ENCODE assay signal across 28 cellular contexts in the genomic region with DNA sequence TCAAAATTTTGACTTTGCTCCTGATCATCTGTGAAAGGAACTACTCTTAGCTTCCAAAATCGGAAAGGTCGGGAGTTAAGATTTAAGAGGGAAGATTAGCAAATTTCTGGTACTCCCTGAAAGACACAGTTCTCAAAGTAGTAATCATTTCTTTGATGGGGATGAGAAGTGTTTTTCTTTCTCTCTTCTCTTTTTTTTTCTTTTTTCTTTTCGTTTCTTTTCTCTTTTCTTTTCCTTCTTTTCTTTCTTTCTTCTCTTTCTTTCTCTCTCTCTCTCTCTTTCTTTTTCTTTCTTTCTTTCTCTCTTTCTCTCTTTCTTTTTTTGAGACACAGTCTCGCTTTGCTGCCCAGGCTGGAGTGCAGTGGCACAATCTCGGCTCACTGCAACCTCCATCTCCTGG.
"Had no signal": no experiment of that assay in that cellular context is flagged by ENCODE, and none has a peak within 500 bp of the region (broad histone marks: within the 10 kb centered on the region; RNA-seq: fewer than 3 reads in every experiment).

No MANE protein-coding gene starts in this region.

- H3K9me3 ChIP-seq: adrenal gland, body of pancreas, Peyer's patch, SJSA1, SK-N-SH had no signal

- H3K27ac ChIP-seq: adrenal gland, body of pancreas, Peyer's patch, SJSA1 had no signal

- H3K9me3 Mint-ChIP-seq: activated CD4-positive, alpha-beta T cell treated with anti-CD3 and anti-CD28 coated beads, Interleukin-2, amount 10 ng/mL, durations not matched to agents 24 days and 14 days; activated T-cell treated with anti-CD3 and anti-CD28 coated beads, Interleukin-2, amount 50 U/mL, for 4 hours; activated T-helper 1 cell treated with anti-CD3 and anti-CD28 coated beads, Interleukin-12 subunit alpha, Interleukin-12 subunit beta, Interleukin-2, Interleukin-4 antibody, amounts not matched to agents 30 ng/mL and 10 ng/mL and 1 ng/mL, durations not matched to agents 14 hours and 24 hours and 36 hours; T-helper 1 cell treated with Interleukin-12 subunit alpha and Interleukin-12 subunit beta and Interleukin-4 antibody, amounts not matched to agents 30 μg/mL and 1 μg/mL, for 36 hours; T-helper 2 cell treated with Interferon-gamma antibody and Interleukin-4, amounts not matched to agents 5 μg/mL and 100 μg/mL, for 36 hours had no signal

- DNase-seq: activated CD4-positive, alpha-beta T cell treated with anti-CD3 and anti-CD28 coated beads, Interleukin-2, amount 10 ng/mL, durations not matched to agents 24 days and 14 days; activated CD4-positive, alpha-beta T cell treated with anti-CD3 and anti-CD28 coated beads, Interleukin-2, amount 50 U/mL, for 4 hours; activated CD8-positive, alpha-beta memory T cell treated with anti-CD3 and anti-CD28 coated beads, Interleukin-2, amount 50 U/mL, for 4 hours; activated effector memory CD4-positive, alpha-beta T cell treated with Interleukin-2 at 50 U/mL for 16 hours; activated naive CD4-positive, alpha-beta T cell treated with anti-CD3 and anti-CD28 coated beads, Interleukin-2, amount 50 U/mL, for 16 hours; activated T-cell treated with anti-CD3 and anti-CD28 coated beads for 4 hours; activated T-cell treated with anti-CD3 and anti-CD28 coated beads, Interleukin-2, amount 50 U/mL, for 4 hours; adrenal gland; body of pancreas; caudate nucleus; NCI-H1105; NCI-H1417 treated with DMSO at 0.1 percent for 48 hours; NCI-H1694; NCI-H1930; NCI-H2081 treated with DMSO at 0.1 percent for 48 hours; NCI-H345; NCI-H526; NCI-H748 treated with DMSO at 0.1 percent for 48 hours; NK-92 treated with Interleukin-12 subunit alpha and Interleukin-12 subunit beta, amount 100 ng/mL, for 24 hours; PC-3; Peyer's patch; RPMI8226; SHP77 treated with DMSO at 0.1 percent for 48 hours; SK-N-SH had no signal

- H3K4me3 Mint-ChIP-seq: activated CD4-positive, alpha-beta T cell treated with anti-CD3 and anti-CD28 coated beads, Interleukin-2, amount 10 ng/mL, durations not matched to agents 24 days and 14 days; activated T-cell treated with anti-CD3 and anti-CD28 coated beads, Interleukin-2, amount 50 U/mL, for 4 hours; activated T-helper 1 cell treated with anti-CD3 and anti-CD28 coated beads, Interleukin-12 subunit alpha, Interleukin-12 subunit beta, Interleukin-2, Interleukin-4 antibody, amounts not matched to agents 30 ng/mL and 10 ng/mL and 1 ng/mL, durations not matched to agents 14 hours and 24 hours and 36 hours; T-helper 1 cell treated with Interleukin-12 subunit alpha and Interleukin-12 subunit beta and Interleukin-4 antibody, amounts not matched to agents 30 μg/mL and 1 μg/mL, for 36 hours; T-helper 2 cell treated with Interferon-gamma antibody and Interleukin-4, amounts not matched to agents 5 μg/mL and 100 μg/mL, for 36 hours had no signal

- H3K4me3 ChIP-seq: adrenal gland, body of pancreas, Peyer's patch, SJSA1 had no signal

- ATAC-seq: activated T-cell treated with anti-CD3 and anti-CD28 coated beads, Interleukin-2, amount 50 U/mL, for 4 hours; body of pancreas; PC-3 had no signal

- H3K36me3 ChIP-seq: adrenal gland, Peyer's patch, SJSA1 had no signal

- H3K27me3 Mint-ChIP-seq: activated CD4-positive, alpha-beta T cell treated with anti-CD3 and anti-CD28 coated beads, Interleukin-2, amount 10 ng/mL, durations not matched to agents 24 days and 14 days had no signal

- H3K27ac Mint-ChIP-seq: activated CD4-positive, alpha-beta T cell treated with anti-CD3 and anti-CD28 coated beads, Interleukin-2, amount 10 ng/mL, durations not matched to agents 24 days and 14 days; activated T-helper 1 cell treated with anti-CD3 and anti-CD28 coated beads, Interleukin-12 subunit alpha, Interleukin-12 subunit beta, Interleukin-2, Interleukin-4 antibody, amounts not matched to agents 30 ng/mL and 10 ng/mL and 1 ng/mL, durations not matched to agents 14 hours and 24 hours and 36 hours; T-helper 1 cell treated with Interleukin-12 subunit alpha and Interleukin-12 subunit beta and Interleukin-4 antibody, amounts not matched to agents 30 μg/mL and 1 μg/mL, for 36 hours; T-helper 2 cell treated with Interferon-gamma antibody and Interleukin-4, amounts not matched to agents 5 μg/mL and 100 μg/mL, for 36 hours had no signal
